ENCODE assay signal across 1 cellular context in genomic region chr11:1445741-1446445, GRCh38.
TF ChIP-seq lines count a peak whose summit lies in the region.

No MANE protein-coding gene starts in this region.

TF ChIP-seq in HepG2, 621 proteins besides CTCF, POLR2A, EP300 and RAD21 (continued from another document):
- TF ChIP-seq ZNF224 (CRISPR knock-in tag; IDR thresholded peaks at IDR 0.05) (no peak), HES4 (CRISPR knock-in tag; IDR thresholded peaks at IDR 0.05; ENCODE audit: borderline replicate concordance) (no peak), TGIF2 (CRISPR knock-in tag; IDR thresholded peaks at IDR 0.05) (no peak), ZNF605 (CRISPR knock-in tag; IDR thresholded peaks at IDR 0.05) (no peak), THAP8 (CRISPR knock-in tag; IDR thresholded peaks at IDR 0.05; ENCODE audit: borderline replicate concordance) (no peak), ZNF644 (CRISPR knock-in tag; IDR thresholded peaks at IDR 0.05; ENCODE audit: low read depth) (no peak), CBX1 (IDR thresholded peaks at IDR 0.05; ENCODE audit: low read depth) (no peak), ATF7 (IDR thresholded peaks at IDR 0.05) (no peak), ATF7 (CRISPR knock-in tag; IDR thresholded peaks at IDR 0.05) (no peak)
- TF ChIP-seq, protein P1, sequence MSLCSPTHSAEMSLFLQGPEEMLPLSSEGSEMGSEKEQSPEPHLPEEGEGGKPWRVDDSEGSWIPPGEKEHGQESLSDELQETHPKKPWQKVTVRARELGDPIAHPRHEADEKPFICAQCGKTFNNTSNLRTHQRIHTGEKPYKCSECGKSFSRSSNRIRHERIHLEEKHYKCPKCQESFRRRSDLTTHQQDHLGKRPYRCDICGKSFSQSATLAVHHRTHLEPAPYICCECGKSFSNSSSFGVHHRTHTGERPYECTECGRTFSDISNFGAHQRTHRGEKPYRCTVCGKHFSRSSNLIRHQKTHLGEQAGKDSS (CRISPR knock-in tag; IDR thresholded peaks at IDR 0.05; ENCODE audit: borderline replicate concordance, low read depth): no peak
TF ChIP-seq in HepG2: peak in this region for 0.
